In genomic region chr4:88018471-88018870, GRCh38 we compare ENCODE assay signal across 11 cellular contexts. TPM values are rescaled to one million over a fixed set of nuclear protein-coding genes. Genes with fewer than 3 reads are reported as not detected.
DNase-seq lines count a peak whose midpoint lies in the region; ATAC-seq, FAIRE-seq and TF ChIP-seq lines count a peak whose summit lies in the region.
"Had no signal": no experiment of that assay in that cellular context is flagged by ENCODE, and none has a peak within 500 bp of the region (broad histone marks: within the 10 kb centered on the region; RNA-seq: fewer than 3 reads in every experiment).

No MANE protein-coding gene starts in this region.

- H3K36me3 ChIP-seq in colonic mucosa (no peaks in the 10 kb centered on the region), upper lobe of left lung (peaks cover 0 to 11% (median 0%) of the 10 kb centered on the region in 4 donors)

- WGBS in upper lobe of left lung, 2 donors: 73 to 75% methylated on average over 5 of the region's 5 CpGs

- H3K4me3 ChIP-seq in colonic mucosa (no peak overlapping the region), upper lobe of left lung (no peak overlapping the region)
- H3K4me3 ChIP-seq: GM12878, HAP-1 had no signal

- TF ChIP-seq CTCF in colonic mucosa (IDR thresholded peaks at IDR 0.05) (no peak), upper lobe of left lung (IDR thresholded peaks at IDR 0.05) (no peak)

- peak in 1 of 2 donors; percentile 87 for ATAC-seq in upper lobe of left lung (ENCODE audit: low FRiP score in 2 of 2)
- no peak for ATAC-seq in HG02870 (IDR thresholded peaks at IDR 0.05; ENCODE audit: unreplicated experiment)
- no peak for ATAC-seq in GM19452 (IDR thresholded peaks at IDR 0.05; ENCODE audit: unreplicated experiment)
- ATAC-seq: GM12878 had no signal

- no peaks in the 10 kb centered on the region for H3K4me1 ChIP-seq in colonic mucosa
- peaks cover 0 to 4% (median 0%) of the 10 kb centered on the region in 4 donors for H3K4me1 ChIP-seq in upper lobe of left lung
- H3K4me1 ChIP-seq: HAP-1 had no signal

- H3K9me3 ChIP-seq in colonic mucosa (no peaks in the 10 kb centered on the region), upper lobe of left lung (no peaks in the 10 kb centered on the region)
- H3K9me3 ChIP-seq: HAP-1 had no signal

- FAIRE-seq in H54 (lab: Jason Lieb, UNC): no peak
- FAIRE-seq: GM12878 had no signal

- H3K9ac ChIP-seq in colonic mucosa (ENCODE audit: low read depth in 2 of 2, low read length in 2 of 2): no peak overlapping the region

- H3K27ac ChIP-seq in colonic mucosa: peak overlapping the region; percentile 72
- H3K27ac ChIP-seq in upper lobe of left lung: peak overlapping the region; percentile 41 to 75 (median 62)

- DNase-seq in MV-4-11 (lab: John Stamatoyannopoulos, UW) (peak; percentile 73), colonic mucosa (no peak), medulla oblongata (ENCODE audit: extremely low spot score) (peak; percentile 41), upper lobe of left lung (no peak), H54 (ENCODE audit: insufficient read length, low spot score) (no peak), HuH-7 (ENCODE audit: low spot score) (no peak)
- DNase-seq: activated CD8-positive, alpha-beta memory T cell treated with anti-CD3 and anti-CD28 coated beads, Interleukin-2, amount 50 U/mL, for 48 hours had no signal

- H3K27me3 ChIP-seq in colonic mucosa (no peaks in the 10 kb centered on the region), upper lobe of left lung (no peaks in the 10 kb centered on the region)

- TF ChIP-seq POLR2A in upper lobe of left lung (IDR thresholded peaks at IDR 0.05) (no peak), H54 (IDR thresholded peaks at IDR 0.05; ENCODE audit: low read depth, low read length) (no peak)

- no peak for TF ChIP-seq EP300 in upper lobe of left lung (IDR thresholded peaks at IDR 0.05)

- intact Hi-C loops in colonic mucosa (cut with DNase I): no loop called here

RNA-seq across cellular contexts. Expression of gene PKD2, which starts 11.0 kb away (rescaled TPM):
- total RNA-seq in colonic mucosa (1 to 10 TPM; 5.9 to 9.2 TPM), upper lobe of left lung (10 to 100 TPM; 19.5 to 76.5 (median 32.5) TPM)

RNA-seq across cellular contexts. Expression of gene SPP1, which starts 43.0 kb away (rescaled TPM):
- total RNA-seq in colonic mucosa: 10 to 100 TPM in 1 of 2 donors, 1 to 10 TPM in 1; 3.9 to 11.6 TPM
- total RNA-seq in upper lobe of left lung: 10 to 100 TPM in 3 of 6 donors, 1 to 10 TPM in 3; 4.6 to 26.8 (median 10.6) TPM

Comparison
In these comparisons a context has a peak if more than half of its experiments do, and no peak if none do; other contexts are left out.
1. DNase-seq: peak in MV-4-11 (single experiment) and medulla oblongata (single experiment); none in colonic mucosa (single experiment), upper lobe of left lung (0 of 2), H54 (single experiment) and HuH-7 (single experiment).